ENCODE assay signal across 11 cellular contexts in genomic region chr18:63079114-63079513, GRCh38.
DNase-seq lines count a peak whose midpoint lies in the region; ATAC-seq, FAIRE-seq and TF ChIP-seq lines count a peak whose summit lies in the region.
"Had no signal": no experiment of that assay in that cellular context is flagged by ENCODE, and none has a peak within 500 bp of the region (broad histone marks: within the 10 kb centered on the region; RNA-seq: fewer than 3 reads in every experiment).

No MANE protein-coding gene starts in this region.

- no peaks in the 10 kb centered on the region for H3K36me3 ChIP-seq in DND-41 (ENCODE audit: insufficient read depth, low read length)
- H3K36me3 ChIP-seq: pancreas had no signal

- H2AFZ ChIP-seq in DND-41 (ENCODE audit: low read depth, low read length): peak overlapping the region; percentile 50

- H3K9ac ChIP-seq in DND-41 (ENCODE audit: low read depth, low read length): no peak overlapping the region

- no peaks in the 10 kb centered on the region for H3K36me3 Mint-ChIP-seq in WTC11

- no peak overlapping the region for H3K4me3 Mint-ChIP-seq in WTC11

- H3K27ac Mint-ChIP-seq in WTC11: no peak overlapping the region

- H3K4me1 ChIP-seq in DND-41 (ENCODE audit: insufficient read depth, low read length): peaks cover 14% of the 10 kb centered on the region

- CTCF ChIA-PET in WTC11 (lab: Charles Lee): interaction anchor here (1.0 kb wide), 1 partner anchor 63 kb away, joined by 3 read pairs; no protein-coding TSS in a partner anchor

- no peaks in the 10 kb centered on the region for H3K27me3 ChIP-seq in DND-41 (ENCODE audit: insufficient read depth, low read length, poor library complexity)
- H3K27me3 ChIP-seq: pancreas had no signal

- no peak overlapping the region for H3K4me2 ChIP-seq in DND-41 (ENCODE audit: insufficient read depth, low read length)

- H3K9me3 Mint-ChIP-seq in WTC11: peaks cover 9% of the 10 kb centered on the region

- TF ChIP-seq CTCF in DND-41 (IDR thresholded peaks at IDR 0.05; ENCODE audit: borderline replicate concordance, extremely low read depth, low read length, poor library complexity, severe bottlenecking) (no peak), WTC11 (IDR thresholded peaks at IDR 0.05) (no peak)

- no peak for FAIRE-seq in frontal cortex (lab: Jason Lieb, UNC)
- FAIRE-seq: pancreas had no signal

- H4K20me1 ChIP-seq in DND-41 (ENCODE audit: insufficient read depth, low read length): no peaks in the 10 kb centered on the region

- peaks cover 9% of the 10 kb centered on the region for H3K4me1 Mint-ChIP-seq in WTC11

- POLR2A ChIA-PET in WTC11 (lab: Charles Lee): no interaction called here

- no peaks in the 10 kb centered on the region for H3K27me3 Mint-ChIP-seq in WTC11 (ENCODE audit: low read depth)

- H3K27ac ChIP-seq in DND-41 (ENCODE audit: low read length): peak overlapping the region; percentile 17; the same call in 1 of the 2 replicates
- H3K27ac ChIP-seq: pancreas had no signal

- ATAC-seq in DND-41 (ENCODE audit: insufficient read depth, low read depth) (peak; percentile 95), GM19452 (IDR thresholded peaks at IDR 0.05; ENCODE audit: unreplicated experiment) (peak; percentile 48), HG03442 (IDR thresholded peaks at IDR 0.05; ENCODE audit: unreplicated experiment) (peak; percentile 35), WTC11 (peak; percentile 91), left lobe of liver (no peak), GM18519 (IDR thresholded peaks at IDR 0.05; ENCODE audit: low FRiP score, unreplicated experiment) (no peak), GM19324 (IDR thresholded peaks at IDR 0.05; ENCODE audit: low FRiP score, unreplicated experiment) (no peak)
- ATAC-seq: pancreas had no signal

- H3K79me2 ChIP-seq in DND-41 (ENCODE audit: insufficient read depth, low read length): no peaks in the 10 kb centered on the region

- DNase-seq in DND-41: peak; percentile 30
- no peak for DNase-seq in WTC11 (ENCODE audit: low spot score)
- no peak for DNase-seq in left lobe of liver (ENCODE audit: low spot score)
- no peak for DNase-seq in frontal cortex (ENCODE audit: low spot score in 2 of 2)
- DNase-seq: activated CD4-positive, alpha-beta T cell treated with anti-CD3 and anti-CD28 coated beads, Interleukin-2, amount 50 U/mL, for 4 hours; NCI-H774; pancreas had no signal

- peaks cover 5% of the 10 kb centered on the region for H3K9me3 ChIP-seq in DND-41 (ENCODE audit: insufficient read depth, low read length, severe bottlenecking)
- H3K9me3 ChIP-seq: pancreas had no signal

- H3K4me3 ChIP-seq in DND-41 (ENCODE audit: low read depth in 1 of 2, low read length in 2 of 2): no peak overlapping the region
- H3K4me3 ChIP-seq: pancreas had no signal

TF ChIP-seq in WTC11, 78 proteins besides CTCF, POLR2A, EP300 and RAD21:
- TF ChIP-seq FOXP4 (CRISPR knock-in tag; IDR thresholded peaks at IDR 0.05) (no peak), NFYB (CRISPR knock-in tag; conservative IDR thresholded peaks at IDR 0.05; ENCODE audit: low read depth) (peak; percentile 60), ATF2 (CRISPR knock-in tag; IDR thresholded peaks at IDR 0.05; ENCODE audit: borderline replicate concordance, low read depth) (no peak), ESRRA (CRISPR knock-in tag; IDR thresholded peaks at IDR 0.05; ENCODE audit: borderline replicate concordance) (no peak)

Comparison
In these comparisons a context has a peak if more than half of its experiments do, and no peak if none do; other contexts are left out.
1. ATAC-seq: peak in DND-41 (single experiment), GM19452 (single experiment), HG03442 (single experiment) and WTC11 (single experiment); none in left lobe of liver (single experiment), GM18519 (single experiment) and GM19324 (single experiment).